ENCODE assay signal across 8 cellular contexts in the genomic region with DNA sequence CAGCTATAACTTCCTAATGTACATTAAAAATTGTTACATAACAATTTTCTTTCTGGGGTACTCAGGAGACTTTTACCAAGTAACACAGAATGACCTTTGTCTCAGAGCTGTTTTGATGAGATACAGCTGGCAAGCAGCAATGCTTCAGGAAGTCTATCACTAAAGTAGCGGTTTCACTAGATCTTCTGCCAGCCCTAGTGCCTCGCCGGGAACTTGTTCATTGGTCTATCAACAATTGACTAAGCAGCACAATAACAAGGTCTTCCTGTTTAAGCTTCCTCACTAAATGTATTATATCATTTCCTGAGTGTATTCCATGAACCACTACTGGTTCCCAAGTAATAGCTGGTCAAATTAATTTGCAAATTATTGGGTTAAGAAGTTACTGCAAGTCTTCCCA.
DNase-seq lines count a peak whose midpoint lies in the region; ATAC-seq and TF ChIP-seq lines count a peak whose summit lies in the region.

No MANE protein-coding gene starts in this region.

- ATAC-seq in GM19395 (IDR thresholded peaks at IDR 0.05; ENCODE audit: unreplicated experiment) (peak; percentile 87), HG03565 (IDR thresholded peaks at IDR 0.05; ENCODE audit: unreplicated experiment) (peak; percentile 55), heart right ventricle (peak; percentile 50 to 91 (median 85))
- peak; percentile 38 to 57 for ATAC-seq in stimulated activated naive B cell treated with anti-CD40 and anti-IgM and Interleukin-4, amounts not matched to agents 10 μg/mL and 1 μg/mL and 100 μg/mL, for 72 hours (replicated peaks)

- intact Hi-C loops in heart right ventricle (cut with DNase I): no loop called here

- H3K27me3 Mint-ChIP-seq in activated T-cell treated with anti-CD3 and anti-CD28 coated beads, Interleukin-2, amount 50 U/mL, for 24 hours: no peaks in the 10 kb centered on the region
- no peaks in the 10 kb centered on the region for H3K27me3 Mint-ChIP-seq in stimulated activated naive B cell treated with anti-CD40 and anti-IgM and Interleukin-4, amounts not matched to agents 10 μg/mL and 1 μg/mL and 100 μg/mL, for 72 hours
- no peaks in the 10 kb centered on the region for H3K27me3 Mint-ChIP-seq in type B pancreatic cell

- H3K4me1 Mint-ChIP-seq in activated T-cell treated with anti-CD3 and anti-CD28 coated beads, Interleukin-2, amount 50 U/mL, for 24 hours (ENCODE audit: low read depth): peaks cover 74% of the 10 kb centered on the region
- H3K4me1 Mint-ChIP-seq in stimulated activated naive B cell treated with anti-CD40 and anti-IgM and Interleukin-4, amounts not matched to agents 10 μg/mL and 1 μg/mL and 100 μg/mL, for 72 hours: peaks cover 24 to 41% of the 10 kb centered on the region in 2 donors
- H3K4me1 Mint-ChIP-seq in type B pancreatic cell (ENCODE audit: unreplicated experiment): peaks cover 16% of the 10 kb centered on the region

- H3K9me3 Mint-ChIP-seq in activated T-cell treated with anti-CD3 and anti-CD28 coated beads, Interleukin-2, amount 50 U/mL, for 24 hours: no peaks in the 10 kb centered on the region
- no peaks in the 10 kb centered on the region for H3K9me3 Mint-ChIP-seq in stimulated activated naive B cell treated with anti-CD40 and anti-IgM and Interleukin-4, amounts not matched to agents 10 μg/mL and 1 μg/mL and 100 μg/mL, for 72 hours
- H3K9me3 Mint-ChIP-seq in type B pancreatic cell: no peaks in the 10 kb centered on the region

- no peaks in the 10 kb centered on the region for H3K9me3 ChIP-seq in heart right ventricle

- H3K27me3 ChIP-seq in heart right ventricle: no peaks in the 10 kb centered on the region

- H3K36me3 Mint-ChIP-seq in activated T-cell treated with anti-CD3 and anti-CD28 coated beads, Interleukin-2, amount 50 U/mL, for 24 hours (ENCODE audit: low read depth): peaks cover 73% of the 10 kb centered on the region
- peaks cover 34 to 40% of the 10 kb centered on the region in 2 donors for H3K36me3 Mint-ChIP-seq in stimulated activated naive B cell treated with anti-CD40 and anti-IgM and Interleukin-4, amounts not matched to agents 10 μg/mL and 1 μg/mL and 100 μg/mL, for 72 hours
- peaks cover 38% of the 10 kb centered on the region for H3K36me3 Mint-ChIP-seq in type B pancreatic cell

- peaks cover 0 to 60% (median 41%) of the 10 kb centered on the region in 9 donors for H3K4me1 ChIP-seq in heart right ventricle

- no peak overlapping the region for H3K4me3 ChIP-seq in heart right ventricle

- no peak for DNase-seq in activated T-cell treated with anti-CD3 and anti-CD28 coated beads, Interleukin-2, amount 50 U/mL, for 24 hours
- DNase-seq in heart right ventricle: peak in 1 of 2 donors; percentile 48
- no peak for DNase-seq in stimulated activated naive B cell treated with anti-CD40 and anti-IgM and Interleukin-4, amounts not matched to agents 10 μg/mL and 1 μg/mL and 100 μg/mL, for 72 hours
- no peak for DNase-seq in middle frontal gyrus (ENCODE audit: extremely low spot score, low spot score)
- no peak for DNase-seq in COLO668 (lab: John Stamatoyannopoulos, UW; ENCODE audit: unreplicated experiment)
- no peak for DNase-seq in type B pancreatic cell (ENCODE audit: extremely low spot score, unreplicated experiment)

- peak overlapping the region in 5 of 10 donors; percentile 3 to 60 (median 27) for H3K27ac ChIP-seq in heart right ventricle

- no peak overlapping the region for H3K4me3 Mint-ChIP-seq in activated T-cell treated with anti-CD3 and anti-CD28 coated beads, Interleukin-2, amount 50 U/mL, for 24 hours
- no peak overlapping the region for H3K4me3 Mint-ChIP-seq in stimulated activated naive B cell treated with anti-CD40 and anti-IgM and Interleukin-4, amounts not matched to agents 10 μg/mL and 1 μg/mL and 100 μg/mL, for 72 hours
- H3K4me3 Mint-ChIP-seq in type B pancreatic cell: no peak overlapping the region

- peak overlapping the region; percentile 76 for H3K27ac Mint-ChIP-seq in activated T-cell treated with anti-CD3 and anti-CD28 coated beads, Interleukin-2, amount 50 U/mL, for 24 hours
- no peak overlapping the region for H3K27ac Mint-ChIP-seq in stimulated activated naive B cell treated with anti-CD40 and anti-IgM and Interleukin-4, amounts not matched to agents 10 μg/mL and 1 μg/mL and 100 μg/mL, for 72 hours
- H3K27ac Mint-ChIP-seq in type B pancreatic cell: no peak overlapping the region

- TF ChIP-seq CTCF in heart right ventricle (IDR thresholded peaks at IDR 0.05) (no peak), type B pancreatic cell (conservative IDR thresholded peaks at IDR 0.05) (no peak)

- 14 to 27% methylated on average over 3 of the region's 3 CpGs for WGBS in heart right ventricle, 2 donors

- peaks cover 0 to 54% (median 0%) of the 10 kb centered on the region in 9 donors for H3K36me3 ChIP-seq in heart right ventricle
